In genomic region chr1:178180405-178180804, GRCh38 we compare ENCODE assay signal across 11 cellular contexts.
"Had no signal": no experiment of that assay in that cellular context is flagged by ENCODE, and none has a peak within 500 bp of the region (broad histone marks: within the 10 kb centered on the region; RNA-seq: fewer than 3 reads in every experiment).

No MANE protein-coding gene starts in this region.

- H2AFZ ChIP-seq: GM23248, GM23338 had no signal

- H3K4me3 ChIP-seq: GM23248, GM23338, HAP-1 had no signal

- DNase-seq: GM23248, GOT3, H7, H9, HCEC 1CT, HFFc6 had no signal

- FAIRE-seq: H1, H54 had no signal

- H3K4me1 ChIP-seq: HAP-1 had no signal

- H3K27ac ChIP-seq: GM23248 had no signal

- H3K36me3 ChIP-seq: HAP-1 had no signal

- ATAC-seq: GM23338, HCT116 had no signal

- H3K4me2 ChIP-seq: GM23338 had no signal

- H3K9me3 ChIP-seq: HAP-1 had no signal

- H3K9ac ChIP-seq: GM23248 had no signal
